17 cellular contexts compared by ENCODE assay signal in genomic region chr15:85116066-85116465, GRCh38.
DNase-seq lines count a peak whose midpoint lies in the region; ATAC-seq and TF ChIP-seq lines count a peak whose summit lies in the region.
"Had no signal": no experiment of that assay in that cellular context is flagged by ENCODE, and none has a peak within 500 bp of the region (broad histone marks: within the 10 kb centered on the region; RNA-seq: fewer than 3 reads in every experiment).

No MANE protein-coding gene starts in this region.

- H3K4me2 ChIP-seq in PC-3 (ENCODE audit: low read length) (no peak overlapping the region), trophoblast cell (ENCODE audit: low read length) (no peak overlapping the region)

- no peaks in the 10 kb centered on the region for H3K9me2 ChIP-seq in PC-3 (replicated peaks; ENCODE audit: low read length)

- H3K4me3 ChIP-seq in PC-3 (ENCODE audit: low read length) (no peak overlapping the region), trophoblast cell (ENCODE audit: low read depth, low read length) (no peak overlapping the region)
- no peak overlapping the region for H3K4me3 ChIP-seq in naive thymus-derived CD4-positive, alpha-beta T cell (ENCODE audit: low read length)
- H3K4me3 ChIP-seq: K562 had no signal

- no peaks in the 10 kb centered on the region for H3K9me3 Mint-ChIP-seq in activated naive CD8-positive, alpha-beta T cell treated with anti-CD3 and anti-CD28 coated beads for 36 hours
- no peaks in the 10 kb centered on the region for H3K9me3 Mint-ChIP-seq in endothelial cell (ENCODE audit: unreplicated experiment)
- no peaks in the 10 kb centered on the region for H3K9me3 Mint-ChIP-seq in naive thymus-derived CD4-positive, alpha-beta T cell

- H3K9ac ChIP-seq in PC-3 (ENCODE audit: low read length) (no peak overlapping the region), trophoblast cell (ENCODE audit: low read length) (no peak overlapping the region)

- in situ Hi-C loops in GM13976 (cut with MboI; ENCODE audit: low sequenced_read_pairs, unreplicated experiment) = no loop called here

- H2BK12ac ChIP-seq in trophoblast cell (ENCODE audit: low read length) = no peak overlapping the region

- H3K27me3 Mint-ChIP-seq in activated naive CD8-positive, alpha-beta T cell treated with anti-CD3 and anti-CD28 coated beads for 36 hours = no peaks in the 10 kb centered on the region
- H3K27me3 Mint-ChIP-seq in endothelial cell (ENCODE audit: unreplicated experiment) = peaks cover 7% of the 10 kb centered on the region
- no peaks in the 10 kb centered on the region for H3K27me3 Mint-ChIP-seq in naive thymus-derived CD4-positive, alpha-beta T cell

- H2BK5ac ChIP-seq in trophoblast cell (ENCODE audit: low read depth, low read length, poor library complexity) = no peak overlapping the region

- H4K91ac ChIP-seq in trophoblast cell (ENCODE audit: low read depth, low read length) = no peak overlapping the region

- H3K27ac Mint-ChIP-seq in activated naive CD8-positive, alpha-beta T cell treated with anti-CD3 and anti-CD28 coated beads for 36 hours = peak overlapping the region; percentile 26
- no peak overlapping the region for H3K27ac Mint-ChIP-seq in endothelial cell (ENCODE audit: unreplicated experiment)
- H3K27ac Mint-ChIP-seq in naive thymus-derived CD4-positive, alpha-beta T cell = peak overlapping the region in 1 of 9 donors; percentile 77

- no peak for TF ChIP-seq CTCF in PC-3 (conservative IDR thresholded peaks at IDR 0.05; ENCODE audit: low read depth, low read length)
- no peak for TF ChIP-seq CTCF in endothelial cell (IDR thresholded peaks at IDR 0.05; ENCODE audit: unreplicated experiment)
- no peak for TF ChIP-seq CTCF in GM13976 (IDR thresholded peaks at IDR 0.05; ENCODE audit: borderline replicate concordance, control extremely low read depth, extremely low read depth, insufficient read depth, missing control alignments)

- H3K36me3 ChIP-seq in PC-3 (ENCODE audit: low read depth, low read length) (peaks cover 53% of the 10 kb centered on the region), trophoblast cell (ENCODE audit: control insufficient read depth in 1 of 2, insufficient read depth in 2 of 2, low read length in 2 of 2) (peaks cover 4 to 15% of the 10 kb centered on the region in 2 experiments)
- H3K36me3 ChIP-seq in naive thymus-derived CD4-positive, alpha-beta T cell (ENCODE audit: control insufficient read depth in 2 of 3, insufficient read depth in 3 of 3, low read length in 3 of 3) = peaks cover 0 to 45% (median 0%) of the 10 kb centered on the region in 3 experiments

- no TSS peak for BruUV-seq in PC-3 (replicated peaks; lab: Mats Ljungman, UMichigan)

- no peaks in the 10 kb centered on the region for H3K27me3 ChIP-seq in PC-3 (ENCODE audit: low read length)
- no peaks in the 10 kb centered on the region for H3K27me3 ChIP-seq in trophoblast cell (ENCODE audit: insufficient read depth, low read length)
- H3K27me3 ChIP-seq in naive thymus-derived CD4-positive, alpha-beta T cell (ENCODE audit: control insufficient read depth in 2 of 2, insufficient read depth in 2 of 2, low read length in 2 of 2) = no peaks in the 10 kb centered on the region

- no peak overlapping the region for H3K4ac ChIP-seq in trophoblast cell (ENCODE audit: low read depth, low read length)

- POLR2A ChIA-PET in PC-3 (lab: Charles Lee; ENCODE audit: unreplicated experiment) = no interaction called here
- POLR2A ChIA-PET in naive thymus-derived CD4-positive, alpha-beta T cell (lab: Charles Lee) = no interaction called here

- CTCF ChIA-PET in PC-3 (lab: Charles Lee) = no interaction called here
- CTCF ChIA-PET in naive thymus-derived CD4-positive, alpha-beta T cell (lab: Charles Lee) = no interaction called here

- no peaks in the 10 kb centered on the region for H4K20me1 ChIP-seq in PC-3 (ENCODE audit: low read length)

- H2AFZ ChIP-seq in PC-3 (ENCODE audit: low read length) = no peak overlapping the region
- no peak overlapping the region for H2AFZ ChIP-seq in trophoblast cell (ENCODE audit: insufficient read depth, low read length, poor library complexity)

- H4K12ac ChIP-seq in trophoblast cell (ENCODE audit: low read depth, low read length) = no peak overlapping the region

- peaks cover 20% of the 10 kb centered on the region for H3K4me1 Mint-ChIP-seq in activated naive CD8-positive, alpha-beta T cell treated with anti-CD3 and anti-CD28 coated beads for 36 hours
- H3K4me1 Mint-ChIP-seq in endothelial cell (ENCODE audit: unreplicated experiment) = peaks cover 6% of the 10 kb centered on the region
- no peaks in the 10 kb centered on the region for H3K4me1 Mint-ChIP-seq in naive thymus-derived CD4-positive, alpha-beta T cell

- H3F3A ChIP-seq in PC-3 (ENCODE audit: low read length, unreplicated experiment) = no peaks in the 10 kb centered on the region

- no peak overlapping the region for H2BK120ac ChIP-seq in trophoblast cell (ENCODE audit: insufficient read depth, low read length, poor library complexity)

- H3K79me2 ChIP-seq in PC-3 (ENCODE audit: low read length) (no peaks in the 10 kb centered on the region), trophoblast cell (ENCODE audit: control insufficient read depth, insufficient read depth, low read length, poor library complexity) (no peaks in the 10 kb centered on the region)

- intact Hi-C loops in PC-3 (cut with micrococcal nuclease) = no loop called here
- intact Hi-C loops in naive thymus-derived CD4-positive, alpha-beta T cell (cut with micrococcal nuclease) = no loop called here

- H3K79me1 ChIP-seq in trophoblast cell (ENCODE audit: low read length) = no peaks in the 10 kb centered on the region

- H2AK5ac ChIP-seq in trophoblast cell (ENCODE audit: low read length) = no peak overlapping the region

- H3K18ac ChIP-seq in trophoblast cell (ENCODE audit: low read length) = no peak overlapping the region

- ATAC-seq in PC-3 (peak; percentile 80), HG03520 (IDR thresholded peaks at IDR 0.05; ENCODE audit: unreplicated experiment) (no peak)
- ATAC-seq in naive thymus-derived CD4-positive, alpha-beta T cell = no peak
- ATAC-seq: Right ventricle myocardium inferior had no signal

- WGBS in trophoblast cell (ENCODE audit: extremely low coverage, insufficient coverage, insufficient read length) = no CpG with 5 or more reads among the region's 1 CpG

- H3K27ac ChIP-seq in PC-3 (ENCODE audit: low read length) = no peak overlapping the region
- no peak overlapping the region for H3K27ac ChIP-seq in trophoblast cell (ENCODE audit: low read depth, low read length)
- H3K27ac ChIP-seq in naive thymus-derived CD4-positive, alpha-beta T cell (ENCODE audit: low read depth, low read length) = no peak overlapping the region

- peak; percentile 70 for DNase-seq in PC-3
- no peak for DNase-seq in activated naive CD8-positive, alpha-beta T cell treated with anti-CD3 and anti-CD28 coated beads for 36 hours
- no peak for DNase-seq in endothelial cell (ENCODE audit: low spot score)
- peak; percentile 89 to 91 for DNase-seq in trophoblast cell
- DNase-seq in GM13976 (ENCODE audit: low spot score) = no peak
- no peak for DNase-seq in NCI-H187 (lab: John Stamatoyannopoulos, UW)
- no peak for DNase-seq in naive thymus-derived CD4-positive, alpha-beta T cell
- DNase-seq: COR-L47, DMS153, EL, NCI-H1436 treated with DMSO at 0.1 percent for 48 hours, NCI-H2081, NCI-H510A, NCI-H774 had no signal

- no peak overlapping the region for H4K8ac ChIP-seq in trophoblast cell (ENCODE audit: low read depth, low read length)

- H3K9me3 ChIP-seq in PC-3 (ENCODE audit: low read length) (no peaks in the 10 kb centered on the region), trophoblast cell (ENCODE audit: insufficient read depth, low read depth, low read length) (peaks cover 3% of the 10 kb centered on the region)
- no peaks in the 10 kb centered on the region for H3K9me3 ChIP-seq in naive thymus-derived CD4-positive, alpha-beta T cell (ENCODE audit: control insufficient read depth in 2 of 3, low read length in 3 of 3)

- H3K4me1 ChIP-seq in PC-3 (ENCODE audit: insufficient read depth, low read length) (peaks cover 9% of the 10 kb centered on the region; the same call in 1 of the 2 replicates), trophoblast cell (ENCODE audit: control insufficient read depth in 1 of 2, insufficient read depth in 2 of 2, low read length in 2 of 2) (no peaks in the 10 kb centered on the region)
- no peaks in the 10 kb centered on the region for H3K4me1 ChIP-seq in naive thymus-derived CD4-positive, alpha-beta T cell (ENCODE audit: control insufficient read depth in 2 of 2, insufficient read depth in 2 of 2, low read length in 2 of 2)

- peaks cover 46% of the 10 kb centered on the region for H3K36me3 Mint-ChIP-seq in activated naive CD8-positive, alpha-beta T cell treated with anti-CD3 and anti-CD28 coated beads for 36 hours
- H3K36me3 Mint-ChIP-seq in endothelial cell (ENCODE audit: low read depth, unreplicated experiment) = peaks cover 28% of the 10 kb centered on the region
- H3K36me3 Mint-ChIP-seq in naive thymus-derived CD4-positive, alpha-beta T cell = peaks cover 3 to 57% (median 51%) of the 10 kb centered on the region in 5 donors

- H3K4me3 Mint-ChIP-seq in activated naive CD8-positive, alpha-beta T cell treated with anti-CD3 and anti-CD28 coated beads for 36 hours = no peak overlapping the region
- peak overlapping the region; percentile 8 for H3K4me3 Mint-ChIP-seq in endothelial cell (ENCODE audit: unreplicated experiment)
- H3K4me3 Mint-ChIP-seq in naive thymus-derived CD4-positive, alpha-beta T cell = no peak overlapping the region

- H3K23ac ChIP-seq in trophoblast cell (ENCODE audit: low read length) = no peak overlapping the region

- no peak overlapping the region for H3K14ac ChIP-seq in trophoblast cell (ENCODE audit: low read length)

Comparison
In these comparisons a context has a peak if more than half of its experiments do, and no peak if none do; other contexts are left out.
1. DNase-seq: peak in PC-3 (single experiment) and trophoblast cell (2 of 2); none in activated naive CD8-positive, alpha-beta T cell treated with anti-CD3 and anti-CD28 coated beads for 36 hours (single experiment), endothelial cell (single experiment), GM13976 (single experiment), NCI-H187 (0 of 2) and naive thymus-derived CD4-positive, alpha-beta T cell (0 of 9).